In the genomic region with DNA sequence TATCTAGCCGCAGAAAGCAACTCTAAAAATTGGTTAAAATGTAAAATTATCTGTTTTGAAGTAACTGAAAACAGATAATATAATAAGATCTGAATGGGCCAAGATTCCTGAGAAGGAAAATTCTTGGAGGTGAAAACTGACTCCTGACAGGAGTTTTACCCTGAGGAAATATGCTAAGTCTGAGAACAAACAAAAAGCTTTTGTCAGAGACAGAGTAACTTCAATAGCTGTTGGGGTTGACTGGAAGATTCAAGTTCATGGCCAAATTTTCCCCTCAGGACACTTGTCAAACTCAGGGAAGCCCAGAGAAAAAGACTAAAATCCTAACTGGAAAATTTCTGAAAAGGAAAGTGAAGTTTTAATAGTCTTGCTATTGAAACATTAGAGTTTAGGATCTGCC, we compare ENCODE assay signal across 23 cellular contexts. TPM values are rescaled to one million over a fixed set of nuclear protein-coding genes. Genes with fewer than 3 reads are reported as not detected.
"Had no signal": no experiment of that assay in that cellular context is flagged by ENCODE, and none has a peak within 500 bp of the region (broad histone marks: within the 10 kb centered on the region; RNA-seq: fewer than 3 reads in every experiment).

No MANE protein-coding gene starts in this region.

- H3K36me3 Mint-ChIP-seq: stimulated activated memory B cell treated with anti-CD40 and anti-IgM and Interleukin-4, amounts not matched to agents 10 μg/mL and 1 μg/mL and 100 μg/mL, for 72 hours had no signal

- H3K27ac ChIP-seq: colonic mucosa, gastrocnemius medialis, lower lobe of right lung, ovary, psoas muscle, sigmoid colon, thoracic aorta, tibial nerve, upper lobe of left lung had no signal

- H3K27me3 ChIP-seq: colonic mucosa, gastrocnemius medialis, ovary, tibial nerve, upper lobe of left lung had no signal

- DNase-seq: colonic mucosa; effector memory CD4-positive, alpha-beta T cell; erythroblast; gastrocnemius medialis; head of caudate nucleus; left ventricle myocardium superior; lower lobe of right lung; natural killer cell; occipital lobe; ovary; posterior cingulate gyrus; psoas muscle; right cardiac atrium; sigmoid colon; stimulated activated CD4-positive, alpha-beta T cell treated with anti-CD3 and anti-CD28 coated beads, Interleukin-2, amount 100 ng/mL, for 24 hours; stimulated activated CD4-positive, alpha-beta T cell treated with anti-CD3 and anti-CD28 coated beads, Interleukin-4, amount 100 ng/mL, for 4 hours; stimulated activated naive CD8-positive, alpha-beta T cell treated with anti-CD3 and anti-CD28 coated beads, Interleukin-15, Interleukin-2, amounts not matched to agents 100 U/mL and 50 U/mL, for 24 hours; upper lobe of left lung had no signal

- H3K4me1 Mint-ChIP-seq: natural killer cell; stimulated activated memory B cell treated with anti-CD40 and anti-IgM and Interleukin-4, amounts not matched to agents 10 μg/mL and 1 μg/mL and 100 μg/mL, for 72 hours had no signal

- H3K4me3 Mint-ChIP-seq: dendritic cell treated with granulocyte-macrophage colony-stimulating factor and Interleukin-4, amounts not matched to agents 40 ng/mL and 50 ng/mL, for 4 days; natural killer cell; stimulated activated memory B cell treated with anti-CD40 and anti-IgM and Interleukin-4, amounts not matched to agents 10 μg/mL and 1 μg/mL and 100 μg/mL, for 72 hours had no signal

- H3K4me1 ChIP-seq: colonic mucosa, gastrocnemius medialis, lower lobe of right lung, psoas muscle, sigmoid colon, tibial nerve, upper lobe of left lung had no signal

- H3K36me3 ChIP-seq: colonic mucosa, gastrocnemius medialis, lower lobe of right lung, ovary, sigmoid colon, thoracic aorta, upper lobe of left lung had no signal

- H3K27ac Mint-ChIP-seq: dendritic cell treated with granulocyte-macrophage colony-stimulating factor and Interleukin-4, amounts not matched to agents 40 ng/mL and 50 ng/mL, for 4 days; natural killer cell; stimulated activated memory B cell treated with anti-CD40 and anti-IgM and Interleukin-4, amounts not matched to agents 10 μg/mL and 1 μg/mL and 100 μg/mL, for 72 hours had no signal

- H3K4me3 ChIP-seq: colonic mucosa, gastrocnemius medialis, lower lobe of right lung, ovary, psoas muscle, sigmoid colon, thoracic aorta, tibial nerve, upper lobe of left lung had no signal

- ATAC-seq: gastrocnemius medialis; left ventricle myocardium superior; lower lobe of right lung; natural killer cell; psoas muscle; right cardiac atrium; stimulated activated memory B cell treated with anti-CD40 and anti-IgM and Interleukin-4, amounts not matched to agents 10 μg/mL and 1 μg/mL and 100 μg/mL, for 72 hours; stimulated activated naive CD8-positive, alpha-beta T cell treated with anti-CD3 and anti-CD28 coated beads, Interleukin-15, Interleukin-2, amounts not matched to agents 100 U/mL and 50 U/mL, for 24 hours had no signal

- H3K9me3 ChIP-seq: colonic mucosa, gastrocnemius medialis, psoas muscle had no signal

RNA-seq across cellular contexts. Expression of a gene that starts 5.7 kb away (rescaled TPM):
- total RNA-seq: mononuclear cell, natural killer cell had no signal

RNA-seq across cellular contexts. Expression of a gene that starts 7.7 kb away (rescaled TPM):
- total RNA-seq: natural killer cell had no signal

RNA-seq across cellular contexts. Expression of a gene that starts 22.6 kb away (rescaled TPM):
- total RNA-seq: mononuclear cell, natural killer cell had no signal

RNA-seq across cellular contexts. Expression of a gene that starts 27.0 kb away (rescaled TPM):
- total RNA-seq: natural killer cell had no signal

RNA-seq across cellular contexts. Expression of a gene that starts 32.9 kb away (rescaled TPM):
- total RNA-seq: natural killer cell had no signal
